2 cellular contexts compared by ENCODE assay signal in the genomic region with DNA sequence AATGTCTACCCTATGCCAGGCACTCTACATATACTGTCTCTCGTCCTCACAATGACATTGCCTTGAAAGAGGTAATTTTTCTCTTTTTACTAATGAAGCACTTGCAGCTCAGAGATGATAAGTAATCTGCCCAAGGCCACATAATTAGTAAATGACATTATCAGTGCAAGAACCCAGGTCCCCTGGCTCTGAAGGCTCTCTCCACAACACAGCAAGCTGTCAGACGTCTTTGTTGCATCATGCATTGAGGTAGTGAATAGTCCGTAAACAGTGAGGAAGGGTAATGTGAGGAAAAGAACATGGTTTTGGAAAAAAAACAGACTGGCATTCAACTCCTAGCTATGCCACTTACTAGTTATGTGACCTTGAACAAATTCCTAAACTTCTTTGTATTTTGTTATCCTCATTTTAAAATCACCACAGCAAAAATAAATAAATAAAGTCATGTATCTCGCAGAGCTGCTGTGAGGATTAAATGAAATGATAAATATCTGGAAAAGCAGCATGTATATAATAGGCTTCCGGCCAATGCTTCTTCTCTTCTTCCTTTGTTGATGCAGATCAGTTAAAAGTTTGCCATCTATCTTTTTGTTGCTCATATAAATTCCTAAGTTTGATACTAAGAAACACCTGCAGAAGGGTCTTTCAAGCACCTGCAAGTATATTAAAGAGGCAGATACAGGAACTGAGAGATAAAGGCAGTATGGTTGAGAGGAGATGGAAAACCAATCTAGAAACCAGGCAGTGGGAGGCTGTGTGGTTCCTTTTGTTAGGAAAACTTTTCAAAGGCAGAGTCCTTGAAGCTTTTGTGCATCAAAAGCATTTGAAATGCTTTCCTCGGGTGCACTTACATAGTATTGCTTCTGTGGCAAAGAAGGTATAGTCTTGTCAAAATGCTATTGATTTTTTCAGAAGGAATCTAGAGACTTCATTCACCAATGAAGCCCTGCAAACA.
A peak's percentile ranks its signal among the peaks of the same experiment; 100 is the strongest.
TF ChIP-seq lines count a peak whose summit lies in the region.

No MANE protein-coding gene starts in this region.

TF ChIP-seq in SK-N-SH, 30 proteins besides CTCF, POLR2A, EP300 and RAD21 (continued from another document):
- TF ChIP-seq, protein P1, sequence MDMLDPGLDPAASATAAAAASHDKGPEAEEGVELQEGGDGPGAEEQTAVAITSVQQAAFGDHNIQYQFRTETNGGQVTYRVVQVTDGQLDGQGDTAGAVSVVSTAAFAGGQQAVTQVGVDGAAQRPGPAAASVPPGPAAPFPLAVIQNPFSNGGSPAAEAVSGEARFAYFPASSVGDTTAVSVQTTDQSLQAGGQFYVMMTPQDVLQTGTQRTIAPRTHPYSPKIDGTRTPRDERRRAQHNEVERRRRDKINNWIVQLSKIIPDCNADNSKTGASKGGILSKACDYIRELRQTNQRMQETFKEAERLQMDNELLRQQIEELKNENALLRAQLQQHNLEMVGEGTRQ (IDR thresholded peaks at IDR 0.05; ENCODE audit: borderline replicate concordance, low read depth, low read length) = no peak
- no peak for TF ChIP-seq RFX5 (IDR thresholded peaks at IDR 0.05; ENCODE audit: low read length)
- TF ChIP-seq, protein P2, sequence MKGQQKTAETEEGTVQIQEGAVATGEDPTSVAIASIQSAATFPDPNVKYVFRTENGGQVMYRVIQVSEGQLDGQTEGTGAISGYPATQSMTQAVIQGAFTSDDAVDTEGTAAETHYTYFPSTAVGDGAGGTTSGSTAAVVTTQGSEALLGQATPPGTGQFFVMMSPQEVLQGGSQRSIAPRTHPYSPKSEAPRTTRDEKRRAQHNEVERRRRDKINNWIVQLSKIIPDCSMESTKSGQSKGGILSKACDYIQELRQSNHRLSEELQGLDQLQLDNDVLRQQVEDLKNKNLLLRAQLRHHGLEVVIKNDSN (IDR thresholded peaks at IDR 0.05; ENCODE audit: borderline replicate concordance, low read depth) = no peak
- no peak; the same call in 1 of the 2 replicates for TF ChIP-seq MXI1 (IDR thresholded peaks at IDR 0.05; ENCODE audit: low read depth, low read length)
- TF ChIP-seq, protein P3, sequence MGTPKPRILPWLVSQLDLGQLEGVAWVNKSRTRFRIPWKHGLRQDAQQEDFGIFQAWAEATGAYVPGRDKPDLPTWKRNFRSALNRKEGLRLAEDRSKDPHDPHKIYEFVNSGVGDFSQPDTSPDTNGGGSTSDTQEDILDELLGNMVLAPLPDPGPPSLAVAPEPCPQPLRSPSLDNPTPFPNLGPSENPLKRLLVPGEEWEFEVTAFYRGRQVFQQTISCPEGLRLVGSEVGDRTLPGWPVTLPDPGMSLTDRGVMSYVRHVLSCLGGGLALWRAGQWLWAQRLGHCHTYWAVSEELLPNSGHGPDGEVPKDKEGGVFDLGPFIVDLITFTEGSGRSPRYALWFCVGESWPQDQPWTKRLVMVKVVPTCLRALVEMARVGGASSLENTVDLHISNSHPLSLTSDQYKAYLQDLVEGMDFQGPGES (IDR thresholded peaks at IDR 0.05; ENCODE audit: low read depth, low read length) = no peak
- peak; percentile 76 for TF ChIP-seq RCOR1 (IDR thresholded peaks at IDR 0.05; ENCODE audit: low read length)
- peak; percentile 82 for TF ChIP-seq GATA2 (CRISPR knock-in tag; IDR thresholded peaks at IDR 0.05)
- TF ChIP-seq YY1 (IDR thresholded peaks at IDR 0.05; ENCODE audit: low read depth) = no peak

TF ChIP-seq in SK-N-SH treated with all-trans-retinoic acid at 6 μM for 48 hours, 23 proteins besides CTCF, POLR2A, EP300 and RAD21 (continued from another document):
- no peak for TF ChIP-seq PPARA (CRISPR knock-in tag; IDR thresholded peaks at IDR 0.05; ENCODE audit: borderline replicate concordance)
- no peak for TF ChIP-seq BACH2 (CRISPR knock-in tag; IDR thresholded peaks at IDR 0.05; ENCODE audit: borderline replicate concordance)
- TF ChIP-seq, protein P4, sequence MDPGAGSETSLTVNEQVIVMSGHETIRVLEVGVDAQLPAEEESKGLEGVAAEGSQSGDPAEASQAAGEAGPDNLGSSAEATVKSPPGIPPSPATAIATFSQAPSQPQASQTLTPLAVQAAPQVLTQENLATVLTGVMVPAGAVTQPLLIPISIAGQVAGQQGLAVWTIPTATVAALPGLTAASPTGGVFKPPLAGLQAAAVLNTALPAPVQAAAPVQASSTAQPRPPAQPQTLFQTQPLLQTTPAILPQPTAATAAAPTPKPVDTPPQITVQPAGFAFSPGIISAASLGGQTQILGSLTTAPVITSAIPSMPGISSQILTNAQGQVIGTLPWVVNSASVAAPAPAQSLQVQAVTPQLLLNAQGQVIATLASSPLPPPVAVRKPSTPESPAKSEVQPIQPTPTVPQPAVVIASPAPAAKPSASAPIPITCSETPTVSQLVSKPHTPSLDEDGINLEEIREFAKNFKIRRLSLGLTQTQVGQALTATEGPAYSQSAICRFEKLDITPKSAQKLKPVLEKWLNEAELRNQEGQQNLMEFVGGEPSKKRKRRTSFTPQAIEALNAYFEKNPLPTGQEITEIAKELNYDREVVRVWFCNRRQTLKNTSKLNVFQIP (CRISPR knock-in tag; IDR thresholded peaks at IDR 0.05; ENCODE audit: borderline replicate concordance, low read depth) = no peak
- TF ChIP-seq ARNTL (CRISPR knock-in tag; IDR thresholded peaks at IDR 0.05; ENCODE audit: borderline replicate concordance, low read depth) = no peak
- TF ChIP-seq, protein P5, sequence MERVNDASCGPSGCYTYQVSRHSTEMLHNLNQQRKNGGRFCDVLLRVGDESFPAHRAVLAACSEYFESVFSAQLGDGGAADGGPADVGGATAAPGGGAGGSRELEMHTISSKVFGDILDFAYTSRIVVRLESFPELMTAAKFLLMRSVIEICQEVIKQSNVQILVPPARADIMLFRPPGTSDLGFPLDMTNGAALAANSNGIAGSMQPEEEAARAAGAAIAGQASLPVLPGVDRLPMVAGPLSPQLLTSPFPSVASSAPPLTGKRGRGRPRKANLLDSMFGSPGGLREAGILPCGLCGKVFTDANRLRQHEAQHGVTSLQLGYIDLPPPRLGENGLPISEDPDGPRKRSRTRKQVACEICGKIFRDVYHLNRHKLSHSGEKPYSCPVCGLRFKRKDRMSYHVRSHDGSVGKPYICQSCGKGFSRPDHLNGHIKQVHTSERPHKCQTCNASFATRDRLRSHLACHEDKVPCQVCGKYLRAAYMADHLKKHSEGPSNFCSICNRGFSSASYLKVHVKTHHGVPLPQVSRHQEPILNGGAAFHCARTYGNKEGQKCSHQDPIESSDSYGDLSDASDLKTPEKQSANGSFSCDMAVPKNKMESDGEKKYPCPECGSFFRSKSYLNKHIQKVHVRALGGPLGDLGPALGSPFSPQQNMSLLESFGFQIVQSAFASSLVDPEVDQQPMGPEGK (CRISPR knock-in tag; IDR thresholded peaks at IDR 0.05; ENCODE audit: borderline replicate concordance) = no peak
- TF ChIP-seq ZNF565 (CRISPR knock-in tag; conservative IDR thresholded peaks at IDR 0.05; ENCODE audit: low read depth) = no peak
